In the genomic region with DNA sequence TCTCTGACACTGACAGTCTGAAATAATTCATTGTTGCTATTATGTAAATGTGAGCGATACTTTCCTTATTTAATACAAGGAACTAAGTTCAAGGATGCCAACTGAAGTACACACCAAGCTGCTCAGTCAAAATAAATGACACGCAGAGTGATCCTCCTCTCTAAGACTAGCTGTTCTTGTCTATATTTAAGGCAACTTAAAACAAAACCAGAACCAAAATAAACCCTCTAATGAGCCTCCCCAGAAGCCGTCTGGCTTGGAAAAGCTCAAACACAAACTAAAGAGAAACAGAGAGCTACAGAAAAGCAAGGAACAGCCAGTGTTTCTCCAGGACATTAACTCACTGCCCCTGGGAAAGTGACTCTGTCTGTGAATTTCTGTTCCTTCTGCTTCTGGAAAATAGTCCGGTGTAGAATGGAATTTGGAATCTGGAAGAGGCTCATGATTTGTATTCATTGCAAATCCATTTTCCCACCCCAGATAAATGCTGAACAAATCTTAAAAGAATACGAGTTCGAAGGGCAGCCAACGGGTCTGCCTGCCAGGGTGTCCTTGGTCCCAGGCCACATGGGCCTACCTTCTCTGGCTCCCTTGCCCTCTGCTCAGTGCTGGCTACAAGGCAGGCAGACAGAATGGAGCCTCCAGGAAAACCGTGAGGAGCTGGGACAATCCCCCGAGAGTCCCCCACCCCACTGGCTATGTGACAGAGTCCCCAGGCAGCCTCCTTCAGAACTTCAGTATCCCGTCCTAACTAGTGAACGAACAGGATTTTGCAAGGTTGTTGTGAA, we compare ENCODE assay signal across 1 cellular context.
TF ChIP-seq lines count a peak whose summit lies in the region.

No MANE protein-coding gene starts in this region.

TF ChIP-seq in liver, 16 proteins besides CTCF, POLR2A, EP300 and RAD21 (continued from another document):
- TF ChIP-seq REST (IDR thresholded peaks at IDR 0.05) = no peak
- TF ChIP-seq ATF3 (IDR thresholded peaks at IDR 0.05) = no peak
- TF ChIP-seq MAX (IDR thresholded peaks at IDR 0.05) = no peak
- TF ChIP-seq FOXA2 (IDR thresholded peaks at IDR 0.05) = no peak
- no peak for TF ChIP-seq YY1 (IDR thresholded peaks at IDR 0.05)
- TF ChIP-seq RXRA (IDR thresholded peaks at IDR 0.05) = no peak
- no peak for TF ChIP-seq HNF4G (IDR thresholded peaks at IDR 0.05)
